Comparison of ENCODE assay signal across 1 cellular context in the genomic region with DNA sequence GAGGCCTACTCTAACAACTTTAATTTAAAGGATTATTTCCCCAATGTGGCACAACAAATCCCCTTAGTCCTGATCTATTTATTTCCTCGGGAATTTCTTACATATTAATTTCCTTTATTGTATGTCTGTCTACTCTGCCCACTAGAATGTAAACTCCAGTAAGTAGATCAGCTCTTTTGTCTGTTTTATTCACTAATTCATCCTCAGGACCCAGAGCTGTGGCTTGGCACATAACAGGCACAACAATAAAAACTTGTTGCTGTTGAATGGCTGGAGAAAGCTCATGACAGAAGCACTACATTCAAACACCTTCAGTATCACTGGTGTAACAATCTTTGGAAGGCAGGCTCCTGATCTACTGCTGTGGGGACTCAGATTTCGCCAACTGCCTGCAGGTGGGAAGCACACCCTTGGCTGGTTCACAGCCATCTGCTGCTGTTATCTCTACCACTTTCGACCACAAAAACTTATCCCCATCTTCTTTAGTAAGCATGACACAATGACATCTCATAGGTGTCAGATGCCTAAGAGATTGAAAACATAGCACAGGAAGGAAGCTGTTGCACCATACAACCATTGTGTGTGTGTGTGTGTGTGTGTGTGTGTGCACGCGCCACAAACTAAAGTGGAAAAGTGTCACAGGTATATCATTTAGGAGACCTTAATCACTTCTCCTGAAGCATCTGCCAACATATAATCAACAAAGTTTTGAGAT.
TF ChIP-seq lines count a peak whose summit lies in the region.

No MANE protein-coding gene starts in this region.

TF ChIP-seq in K562, 482 proteins besides CTCF, POLR2A, EP300 and RAD21 (continued from another document and continues in another):
- peak; percentile 12 for TF ChIP-seq MAFG (tag; conservative IDR thresholded peaks at IDR 0.05)
- TF ChIP-seq SNRNP70 (optimal IDR thresholded peaks at IDR 0.05; ENCODE audit: low read depth, low read length) = no peak
- TF ChIP-seq, protein P1, sequence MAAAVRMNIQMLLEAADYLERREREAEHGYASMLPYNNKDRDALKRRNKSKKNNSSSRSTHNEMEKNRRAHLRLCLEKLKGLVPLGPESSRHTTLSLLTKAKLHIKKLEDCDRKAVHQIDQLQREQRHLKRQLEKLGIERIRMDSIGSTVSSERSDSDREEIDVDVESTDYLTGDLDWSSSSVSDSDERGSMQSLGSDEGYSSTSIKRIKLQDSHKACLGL (CRISPR knock-in tag; IDR thresholded peaks at IDR 0.05; ENCODE audit: borderline replicate concordance, poor library complexity, severe bottlenecking) = no peak
- peak; percentile 70 for TF ChIP-seq ELF4 (CRISPR knock-in tag; IDR thresholded peaks at IDR 0.05)
- peak; percentile 98 for TF ChIP-seq DMBX1 (CRISPR knock-in tag; IDR thresholded peaks at IDR 0.05; ENCODE audit: borderline replicate concordance)
- peak; percentile 63 to 95; a peak in 3 of 4 replicates for TF ChIP-seq ARNT (IDR thresholded peaks at IDR 0.05)
- no peak for TF ChIP-seq ZNF431 (CRISPR knock-in tag; IDR thresholded peaks at IDR 0.05)
- 0 out of 2 replicates have a peak, but pooled peaks have one; percentile 7 for TF ChIP-seq ZNF134 (CRISPR knock-in tag; conservative IDR thresholded peaks at IDR 0.05)
- TF ChIP-seq, protein P2, sequence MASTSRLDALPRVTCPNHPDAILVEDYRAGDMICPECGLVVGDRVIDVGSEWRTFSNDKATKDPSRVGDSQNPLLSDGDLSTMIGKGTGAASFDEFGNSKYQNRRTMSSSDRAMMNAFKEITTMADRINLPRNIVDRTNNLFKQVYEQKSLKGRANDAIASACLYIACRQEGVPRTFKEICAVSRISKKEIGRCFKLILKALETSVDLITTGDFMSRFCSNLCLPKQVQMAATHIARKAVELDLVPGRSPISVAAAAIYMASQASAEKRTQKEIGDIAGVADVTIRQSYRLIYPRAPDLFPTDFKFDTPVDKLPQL (IDR thresholded peaks at IDR 0.05; ENCODE audit: extremely low read depth, insufficient read length) = no peak
- TF ChIP-seq ZNF668 (CRISPR knock-in tag; IDR thresholded peaks at IDR 0.05) = peak; percentile 87; the same call in 1 of the 2 replicates
- peak; percentile 14; the same call in 1 of the 2 replicates for TF ChIP-seq NBN (IDR thresholded peaks at IDR 0.05; ENCODE audit: low read depth)
- TF ChIP-seq FOXP4 (CRISPR knock-in tag; IDR thresholded peaks at IDR 0.05; ENCODE audit: borderline replicate concordance) = no peak
- peak in 1 of 2 experiments; percentile 54; a peak in 2 of 4 replicates for TF ChIP-seq FOXA3 (CRISPR knock-in tag; conservative IDR thresholded peaks at IDR 0.05 in 1 of 2, IDR thresholded peaks at IDR 0.05 in 1 of 2)
- no peak for TF ChIP-seq ZBTB40 (IDR thresholded peaks at IDR 0.05)
- TF ChIP-seq ZBTB40 (CRISPR knock-in tag; IDR thresholded peaks at IDR 0.05) = peak; percentile 54
- peak; percentile 86 for TF ChIP-seq ETV1 (tag; conservative IDR thresholded peaks at IDR 0.05; ENCODE audit: low read depth)
- 0 out of 2 replicates have a peak, but pooled peaks have one; percentile 64 for TF ChIP-seq HIVEP1 (CRISPR knock-in tag; IDR thresholded peaks at IDR 0.05)
- no peak for TF ChIP-seq NFATC3 (IDR thresholded peaks at IDR 0.05)
- TF ChIP-seq CHD1 (IDR thresholded peaks at IDR 0.05; ENCODE audit: low read length) = peak; percentile 21
- no peak for TF ChIP-seq TBP (optimal IDR thresholded peaks at IDR 0.05; ENCODE audit: low read depth, low read length)
- TF ChIP-seq SMC3 (conservative IDR thresholded peaks at IDR 0.05; ENCODE audit: insufficient read depth, low read depth, low read length) = 0 out of 2 replicates have a peak, but pooled peaks have one; percentile 31
- TF ChIP-seq POLR2AphosphoS5 (IDR thresholded peaks at IDR 0.05; ENCODE audit: control insufficient read depth, insufficient read depth, low read depth, low read length) = no peak
- peak; percentile 97 for TF ChIP-seq MTA2 (IDR thresholded peaks at IDR 0.05; ENCODE audit: low read depth)
- TF ChIP-seq HCFC1 (IDR thresholded peaks at IDR 0.05; ENCODE audit: low read depth, low read length) = peak; percentile 47
- TF ChIP-seq ZNF174 (CRISPR knock-in tag; IDR thresholded peaks at IDR 0.05) = peak; percentile 37; the same call in 1 of the 2 replicates
- TF ChIP-seq FOXM1 (IDR thresholded peaks at IDR 0.05; ENCODE audit: low read depth) = peak; percentile 95
- no peak for TF ChIP-seq FOXM1 (CRISPR knock-in tag; IDR thresholded peaks at IDR 0.05; ENCODE audit: low read depth)
- no peak for TF ChIP-seq CSDE1 (IDR thresholded peaks at IDR 0.05)
- peak; percentile 90; the same call in 1 of the 2 replicates for TF ChIP-seq ZNF274 (IDR thresholded peaks at IDR 0.05; ENCODE audit: borderline replicate concordance, low read depth, low read length)
- TF ChIP-seq ZNF24 (IDR thresholded peaks at IDR 0.05) = peak; percentile 81
- TF ChIP-seq ZNF551 (CRISPR knock-in tag; IDR thresholded peaks at IDR 0.05) = no peak
- TF ChIP-seq CBFB (CRISPR knock-in tag; IDR thresholded peaks at IDR 0.05) = no peak
- 0 out of 2 replicates have a peak, but pooled peaks have one; percentile 43 for TF ChIP-seq ZNF324 (CRISPR knock-in tag; IDR thresholded peaks at IDR 0.05)
- peak; percentile 77 for TF ChIP-seq DPF2 (IDR thresholded peaks at IDR 0.05)
- peak; percentile 58 for TF ChIP-seq CXXC5 (CRISPR knock-in tag; IDR thresholded peaks at IDR 0.05)
- 0 out of 2 replicates have a peak, but pooled peaks have one; percentile 61 for TF ChIP-seq ZC3H11A (IDR thresholded peaks at IDR 0.05; ENCODE audit: low read depth, low read length)
- TF ChIP-seq PML (IDR thresholded peaks at IDR 0.05; ENCODE audit: low read length) = peak; percentile 98
- TF ChIP-seq JUND (IDR thresholded peaks at IDR 0.05; ENCODE audit: borderline replicate concordance, low read depth, low read length) = peak; percentile 80
- no peak for TF ChIP-seq JUND (tag; IDR thresholded peaks at IDR 0.05; ENCODE audit: borderline replicate concordance, low read depth, low read length)
- TF ChIP-seq STAT5A (IDR thresholded peaks at IDR 0.05; ENCODE audit: borderline replicate concordance, low read length) = peak; percentile 97
- TF ChIP-seq, protein P3, sequence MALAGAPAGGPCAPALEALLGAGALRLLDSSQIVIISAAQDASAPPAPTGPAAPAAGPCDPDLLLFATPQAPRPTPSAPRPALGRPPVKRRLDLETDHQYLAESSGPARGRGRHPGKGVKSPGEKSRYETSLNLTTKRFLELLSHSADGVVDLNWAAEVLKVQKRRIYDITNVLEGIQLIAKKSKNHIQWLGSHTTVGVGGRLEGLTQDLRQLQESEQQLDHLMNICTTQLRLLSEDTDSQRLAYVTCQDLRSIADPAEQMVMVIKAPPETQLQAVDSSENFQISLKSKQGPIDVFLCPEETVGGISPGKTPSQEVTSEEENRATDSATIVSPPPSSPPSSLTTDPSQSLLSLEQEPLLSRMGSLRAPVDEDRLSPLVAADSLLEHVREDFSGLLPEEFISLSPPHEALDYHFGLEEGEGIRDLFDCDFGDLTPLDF (CRISPR knock-in tag; IDR thresholded peaks at IDR 0.05) = peak; percentile 54; the same call in 1 of the 2 replicates
- peak; percentile 95 for TF ChIP-seq ZNF766 (CRISPR knock-in tag; conservative IDR thresholded peaks at IDR 0.05)
- TF ChIP-seq MBD2 (IDR thresholded peaks at IDR 0.05; ENCODE audit: borderline replicate concordance, low read depth) = peak; percentile 77
- TF ChIP-seq HEY1 (CRISPR knock-in tag; IDR thresholded peaks at IDR 0.05; ENCODE audit: borderline replicate concordance) = 0 out of 2 replicates have a peak, but pooled peaks have one; percentile 3
- TF ChIP-seq ERF (CRISPR knock-in tag; IDR thresholded peaks at IDR 0.05) = peak; percentile 26; the same call in 1 of the 2 replicates
- TF ChIP-seq ZNF197 (CRISPR knock-in tag; IDR thresholded peaks at IDR 0.05; ENCODE audit: low read depth) = peak; percentile 97
- TF ChIP-seq ZNF347 (CRISPR knock-in tag; IDR thresholded peaks at IDR 0.05; ENCODE audit: low read depth) = no peak
- TF ChIP-seq GMEB1 (CRISPR knock-in tag; IDR thresholded peaks at IDR 0.05) = 0 out of 2 replicates have a peak, but pooled peaks have one; percentile 20
- TF ChIP-seq ZNF584 (CRISPR knock-in tag; IDR thresholded peaks at IDR 0.05; ENCODE audit: low read depth) = peak; percentile 89
- peak; percentile 16; the same call in 1 of the 2 replicates for TF ChIP-seq BRD4 (IDR thresholded peaks at IDR 0.05)
